In genomic region chr17:512311-512710, GRCh38 we compare ENCODE assay signal across 1 cellular context.
TF ChIP-seq lines count a peak whose summit lies in the region.

No MANE protein-coding gene starts in this region.

TF ChIP-seq in IMR-90, 13 proteins besides CTCF, POLR2A, EP300 and RAD21 (continued from another document):
- TF ChIP-seq ELK1 (IDR thresholded peaks at IDR 0.05; ENCODE audit: borderline replicate concordance, low read depth, low read length) (no peak), RCOR1 (IDR thresholded peaks at IDR 0.05; ENCODE audit: insufficient replicate concordance, low read length) (no peak), MAZ (IDR thresholded peaks at IDR 0.05; ENCODE audit: borderline replicate concordance, low read depth, low read length) (no peak), USF2 (IDR thresholded peaks at IDR 0.05; ENCODE audit: low read depth, low read length) (no peak), RFX5 (IDR thresholded peaks at IDR 0.05; ENCODE audit: low read depth, low read length) (no peak), SMC3 (IDR thresholded peaks at IDR 0.05; ENCODE audit: low read depth, low read length) (no peak)
